Comparison of ENCODE assay signal across 6 cellular contexts in genomic region chr19:43625918-43626579, GRCh38. TPM values are rescaled to one million over a fixed set of nuclear protein-coding genes. Genes with fewer than 3 reads are reported as not detected.
A peak's percentile ranks its signal among the peaks of the same experiment; 100 is the strongest.
DNase-seq lines count a peak whose midpoint lies in the region; ATAC-seq and TF ChIP-seq lines count a peak whose summit lies in the region.

No MANE protein-coding gene starts in this region.

- H3K9me2 ChIP-seq in Karpas-422 (replicated peaks; ENCODE audit: insufficient read depth, low read length) = no peaks in the 10 kb centered on the region

- DNase-seq in COLO829 (ENCODE audit: low spot score) (peak; percentile 38), Karpas-422 (peak; percentile 51), erythroblast (lab: John Stamatoyannopoulos, UW) (peak; percentile 38 to 50)

- H3K4me1 ChIP-seq in Karpas-422 (ENCODE audit: low read length) = peaks cover 6% of the 10 kb centered on the region

- no peaks in the 10 kb centered on the region for H3K27me3 ChIP-seq in Karpas-422 (ENCODE audit: low read length)

- no peaks in the 10 kb centered on the region for H3K79me2 ChIP-seq in Karpas-422 (ENCODE audit: low read length)

- TF ChIP-seq POLR2A in erythroblast (IDR thresholded peaks at IDR 0.05; ENCODE audit: low read length) = no peak

- no peak overlapping the region for H3K4me2 ChIP-seq in Karpas-422 (ENCODE audit: low read depth, low read length, poor library complexity, severe bottlenecking)

- H3K9me3 ChIP-seq in Karpas-422 (ENCODE audit: low read length) = no peaks in the 10 kb centered on the region

- H3K36me3 ChIP-seq in Karpas-422 (ENCODE audit: insufficient read depth, low read length) = no peaks in the 10 kb centered on the region

- H3K27ac ChIP-seq in Karpas-422 (ENCODE audit: low read length) = no peak overlapping the region

- ATAC-seq in HG02840 (IDR thresholded peaks at IDR 0.05; ENCODE audit: low FRiP score, unreplicated experiment) (no peak), esophagus mucosa (no peak), HG03135 (IDR thresholded peaks at IDR 0.05; ENCODE audit: unreplicated experiment) (no peak)

- H3K9ac ChIP-seq in Karpas-422 (ENCODE audit: low read length) = no peak overlapping the region

- no peak overlapping the region for H2AFZ ChIP-seq in Karpas-422 (ENCODE audit: low read length)

- H3K4me3 ChIP-seq in Karpas-422 (ENCODE audit: low read length) = no peak overlapping the region

- 0 out of 2 replicates have a peak, but pooled peaks cover 3% of the 10 kb centered on the region for H4K20me1 ChIP-seq in Karpas-422 (ENCODE audit: insufficient read depth, low read depth, low read length)

RNA-seq across cellular contexts. Expression of gene ZNF428, which starts 6.6 kb away (rescaled TPM):
- total RNA-seq in Karpas-422 (2014; rRNA removed; shearing (Covaris generic); ENCODE audit: low replicate concordance) = 37.9 and 94.7 TPM in 2 replicates
- total RNA-seq in esophagus mucosa = 14.9 TPM

RNA-seq across cellular contexts. Expression of gene CADM4, which starts 13.6 kb away (rescaled TPM):
- not detected in 2 replicates for total RNA-seq in Karpas-422 (2014; rRNA removed; shearing (Covaris generic); ENCODE audit: low replicate concordance)
- 13.0 TPM for total RNA-seq in esophagus mucosa

RNA-seq across cellular contexts. Expression of gene SRRM5, which starts 14.2 kb away (rescaled TPM):
- total RNA-seq in Karpas-422 (2014; rRNA removed; shearing (Covaris generic); ENCODE audit: low replicate concordance) = not detected in 2 replicates
- 0.12 TPM for total RNA-seq in esophagus mucosa

RNA-seq across cellular contexts. Expression of gene ZNF576, which starts 29.7 kb away (rescaled TPM):
- total RNA-seq in Karpas-422 (2014; rRNA removed; shearing (Covaris generic); ENCODE audit: low replicate concordance) = 6.2 and 9.1 TPM in 2 replicates
- total RNA-seq in esophagus mucosa = 12.4 TPM

RNA-seq across cellular contexts. Expression of gene IRGQ, which starts 30.1 kb away (rescaled TPM):
- total RNA-seq in Karpas-422 (2014; rRNA removed; shearing (Covaris generic); ENCODE audit: low replicate concordance) = 10.1 and 10.8 TPM in 2 replicates
- total RNA-seq in esophagus mucosa = 10.5 TPM

Comparison
In these comparisons a context has a peak if more than half of its experiments do, and no peak if none do; other contexts are left out.
1. RNA of gene CADM4, which starts 13.6 kb away (total RNA-seq): 13.0 TPM in esophagus mucosa (single experiment); not detected in Karpas-422; every median in the first group is over 10 times any median in the second.
2. Peak in every context shown above with its lines, with median percentiles within 50 percentile points of each other: DNase-seq.